10 cellular contexts compared by ENCODE assay signal in genomic region chr15:48406911-48407310, GRCh38.
DNase-seq lines count a peak whose midpoint lies in the region; ATAC-seq and TF ChIP-seq lines count a peak whose summit lies in the region.
"Had no signal": no experiment of that assay in that cellular context is flagged by ENCODE, and none has a peak within 500 bp of the region (broad histone marks: within the 10 kb centered on the region; RNA-seq: fewer than 3 reads in every experiment).

No MANE protein-coding gene starts in this region.

- CTCF ChIA-PET in PC-3 (lab: Charles Lee), result no interaction called here

- ATAC-seq in left ventricle myocardium superior (no peak), PC-3 (no peak), GM18502 (IDR thresholded peaks at IDR 0.05; ENCODE audit: poor library complexity, unreplicated experiment) (no peak)

- intact Hi-C loops in left ventricle myocardium inferior (cut with micrococcal nuclease), result no loop called here
- intact Hi-C loops in left ventricle myocardium superior (cut with micrococcal nuclease), result no loop called here
- intact Hi-C loops in PC-3 (cut with micrococcal nuclease), result no loop called here
- intact Hi-C loops in vagina (cut with DNase I), result no loop called here

- TF ChIP-seq CTCF in left ventricle myocardium inferior (IDR thresholded peaks at IDR 0.05; ENCODE audit: borderline replicate concordance), result peak; percentile 9
- peak; percentile 47 for TF ChIP-seq CTCF in PC-3 (conservative IDR thresholded peaks at IDR 0.05; ENCODE audit: low read depth, low read length)
- peak; percentile 34 to 39 for TF ChIP-seq CTCF in fibroblast of lung (conservative IDR thresholded peaks at IDR 0.05 in 1 of 2, IDR thresholded peaks at IDR 0.05 in 1 of 2; ENCODE audit: low read depth in 1 of 2, low read length in 2 of 2)
- TF ChIP-seq CTCF in vagina (IDR thresholded peaks at IDR 0.05), result no peak

- H3K4me1 ChIP-seq in left ventricle myocardium inferior, result peaks cover 17% of the 10 kb centered on the region
- H3K4me1 ChIP-seq in PC-3 (ENCODE audit: insufficient read depth, low read length), result no peaks in the 10 kb centered on the region
- H3K4me1 ChIP-seq in fibroblast of lung (ENCODE audit: control insufficient read depth, extremely low read depth, insufficient read depth, low read length), result peaks cover 2% of the 10 kb centered on the region
- peaks cover 28% of the 10 kb centered on the region for H3K4me1 ChIP-seq in vagina

- no TSS peak for BruUV-seq in PC-3 (replicated peaks; lab: Mats Ljungman, UMichigan)

- no peak for TF ChIP-seq POLR2A in vagina (IDR thresholded peaks at IDR 0.05)

- H3K27me3 ChIP-seq in left ventricle myocardium inferior (ENCODE audit: low read depth) (no peaks in the 10 kb centered on the region), PC-3 (ENCODE audit: low read length) (no peaks in the 10 kb centered on the region), fibroblast of lung (ENCODE audit: control insufficient read depth, insufficient read depth, low read length) (no peaks in the 10 kb centered on the region), vagina (no peaks in the 10 kb centered on the region)

- H3K4me3 ChIP-seq in left ventricle myocardium inferior (no peak overlapping the region), PC-3 (ENCODE audit: low read length) (no peak overlapping the region), fibroblast of lung (replicated peaks in 1 of 4; ENCODE audit: control extremely low read depth in 1 of 4, insufficient read depth in 1 of 4, low read depth in 3 of 4, low read length in 4 of 4) (no peak overlapping the region), vagina (no peak overlapping the region)

- H3K9ac ChIP-seq in PC-3 (ENCODE audit: low read length), result no peak overlapping the region
- no peak overlapping the region for H3K9ac ChIP-seq in fibroblast of lung (ENCODE audit: insufficient read depth, low read length)

- H3K79me2 ChIP-seq in PC-3 (ENCODE audit: low read length) (no peaks in the 10 kb centered on the region), fibroblast of lung (ENCODE audit: control insufficient read depth, insufficient read depth, low read length) (no peaks in the 10 kb centered on the region)

- no peak overlapping the region for H3K4me2 ChIP-seq in PC-3 (ENCODE audit: low read length)
- no peak overlapping the region for H3K4me2 ChIP-seq in fibroblast of lung (ENCODE audit: extremely low read depth, insufficient read depth, low read length)

- no peaks in the 10 kb centered on the region for H3F3A ChIP-seq in PC-3 (ENCODE audit: low read length, unreplicated experiment)

- H2AFZ ChIP-seq in PC-3 (ENCODE audit: low read length), result no peak overlapping the region
- no peak overlapping the region for H2AFZ ChIP-seq in fibroblast of lung (ENCODE audit: low read length)

- H3K9me3 ChIP-seq in left ventricle myocardium inferior (replicated peaks) (no peaks in the 10 kb centered on the region), PC-3 (ENCODE audit: low read length) (no peaks in the 10 kb centered on the region), fibroblast of lung (ENCODE audit: control insufficient read depth, insufficient read depth, low read depth, low read length) (no peaks in the 10 kb centered on the region), vagina (no peaks in the 10 kb centered on the region)

- H4K20me1 ChIP-seq in PC-3 (ENCODE audit: low read length), result no peaks in the 10 kb centered on the region
- H4K20me1 ChIP-seq in fibroblast of lung (ENCODE audit: control insufficient read depth, extremely low read depth, insufficient read depth, low read length), result no peaks in the 10 kb centered on the region

- no peak for DNase-seq in left ventricle myocardium inferior
- no peak for DNase-seq in left ventricle myocardium superior
- DNase-seq in PC-3, result no peak
- no peak for DNase-seq in fibroblast of lung (ENCODE audit: low read depth in 2 of 2)
- DNase-seq in vagina (ENCODE audit: extremely low spot score in 2 of 2), result no peak
- DNase-seq in ureter (ENCODE audit: low spot score), result no peak
- no peak for DNase-seq in HuH-7.5 (ENCODE audit: low spot score)
- DNase-seq: activated CD8-positive, alpha-beta memory T cell treated with anti-CD3 and anti-CD28 coated beads, Interleukin-2, amount 50 U/mL, for 4 hours; AML-193 had no signal

- peaks cover 17% of the 10 kb centered on the region for H3K36me3 ChIP-seq in left ventricle myocardium inferior
- no peaks in the 10 kb centered on the region for H3K36me3 ChIP-seq in PC-3 (ENCODE audit: low read depth, low read length)
- H3K36me3 ChIP-seq in fibroblast of lung (ENCODE audit: control insufficient read depth, insufficient read depth, low read length), result peaks cover 8% of the 10 kb centered on the region
- peaks cover 0 to 5% of the 10 kb centered on the region in 2 donors for H3K36me3 ChIP-seq in vagina

- H3K9me2 ChIP-seq in PC-3 (replicated peaks; ENCODE audit: low read length), result no peaks in the 10 kb centered on the region

- POLR2A ChIA-PET in PC-3 (lab: Charles Lee; ENCODE audit: unreplicated experiment), result no interaction called here

- H3K27ac ChIP-seq in left ventricle myocardium inferior (replicated peaks), result peak overlapping the region; percentile 36
- no peak overlapping the region for H3K27ac ChIP-seq in PC-3 (ENCODE audit: low read length)
- H3K27ac ChIP-seq in fibroblast of lung (ENCODE audit: insufficient read depth, low read length), result no peak overlapping the region
- H3K27ac ChIP-seq in vagina, result peak overlapping the region; percentile 65

Comparison
In these comparisons a context has a peak if more than half of its experiments do, and no peak if none do; other contexts are left out.
1. H3K27ac ChIP-seq: peak in left ventricle myocardium inferior (single experiment) and vagina (single experiment); none in PC-3 (single experiment) and fibroblast of lung (single experiment).
2. CTCF ChIP-seq: peak in left ventricle myocardium inferior (single experiment), PC-3 (single experiment) and fibroblast of lung (2 of 2); none in vagina (0 of 3).